In genomic region chr10:124172241-124172661, GRCh38 we compare ENCODE assay signal across 22 cellular contexts.
"Had no signal": no experiment of that assay in that cellular context is flagged by ENCODE, and none has a peak within 500 bp of the region (broad histone marks: within the 10 kb centered on the region; RNA-seq: fewer than 3 reads in every experiment).

No MANE protein-coding gene starts in this region.

- H3K4me2 ChIP-seq: smooth muscle cell had no signal

- DNase-seq: activated CD4-positive, alpha-beta memory T cell treated with anti-CD3 and anti-CD28 coated beads, Interleukin-2, amount 10 ng/mL, durations not matched to agents 7 days and 5 days; activated CD4-positive, alpha-beta T cell treated with anti-CD3 and anti-CD28 coated beads for 48 hours; activated CD4-positive, CD25-positive, alpha-beta regulatory T cell; activated effector memory CD4-positive, alpha-beta T cell treated with Interleukin-2 at 50 U/mL for 16 hours; activated naive CD4-positive, alpha-beta T cell treated with anti-CD3 and anti-CD28 coated beads, Interleukin-2, amount 10 ng/mL, durations not matched to agents 7 days and 5 days; activated naive CD8-positive, alpha-beta T cell treated with anti-CD3 and anti-CD28 coated beads, Interleukin-2, amount 50 U/mL, for 24 hours; activated T-cell treated with anti-CD3 and anti-CD28 coated beads, Interleukin-2, amount 50 U/mL, for 4 hours; aorta; gastrocnemius medialis; heart left ventricle; left ventricle myocardium inferior; mammary epithelial cell; midbrain; psoas muscle; stimulated activated CD4-positive, alpha-beta T cell treated with anti-CD3 and anti-CD28 coated beads, Interleukin-4, amount 100 ng/mL, for 4 hours; T-helper 1 cell; T1000 had no signal

- H3K4me1 ChIP-seq: gastrocnemius medialis, left ventricle myocardium inferior, psoas muscle had no signal

- H3K27me3 ChIP-seq: gastrocnemius medialis, heart left ventricle had no signal

- H3K27ac ChIP-seq: coronary artery, gastrocnemius medialis, left ventricle myocardium inferior, psoas muscle, thoracic aorta had no signal

- H3K9me3 ChIP-seq: gastrocnemius medialis, heart left ventricle, left ventricle myocardium inferior, psoas muscle, thoracic aorta had no signal

- ATAC-seq: activated naive CD8-positive, alpha-beta T cell treated with anti-CD3 and anti-CD28 coated beads, Interleukin-2, amount 50 U/mL, for 24 hours; activated T-cell treated with anti-CD3 and anti-CD28 coated beads, Interleukin-2, amount 50 U/mL, for 4 hours; gastrocnemius medialis; heart left ventricle; psoas muscle; sciatic nerve; stimulated activated memory B cell treated with anti-CD40 and anti-IgM and Interleukin-4, amounts not matched to agents 10 μg/mL and 1 μg/mL and 100 μg/mL, for 72 hours had no signal

- H3K4me3 ChIP-seq: coronary artery, gastrocnemius medialis, heart left ventricle, left ventricle myocardium inferior, psoas muscle, smooth muscle cell, thoracic aorta had no signal

- H3K36me3 ChIP-seq: gastrocnemius medialis, heart left ventricle, left ventricle myocardium inferior, thoracic aorta had no signal
